ENCODE assay signal across 21 cellular contexts in the genomic region with DNA sequence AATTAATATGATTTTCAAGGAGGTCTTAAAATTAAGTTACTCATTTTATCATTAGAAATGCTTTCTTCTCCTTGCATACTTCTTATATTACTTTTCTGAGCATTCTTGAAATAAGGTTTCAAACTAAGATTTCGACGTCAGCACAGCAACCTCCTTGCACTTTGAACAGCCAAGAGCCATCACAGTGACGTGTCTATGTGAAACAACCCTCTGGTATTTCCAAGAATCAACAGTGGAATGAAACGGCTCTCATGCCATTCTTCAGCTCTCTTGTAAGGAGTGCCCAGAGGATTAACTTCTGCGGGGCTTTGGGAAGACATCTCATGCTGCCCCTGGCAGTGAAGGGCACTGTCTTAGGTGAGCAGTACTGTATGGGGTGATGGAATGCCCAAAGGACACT.
A peak's percentile ranks its signal among the peaks of the same experiment; 100 is the strongest.
DNase-seq lines count a peak whose midpoint lies in the region; ATAC-seq and TF ChIP-seq lines count a peak whose summit lies in the region.
"Had no signal": no experiment of that assay in that cellular context is flagged by ENCODE, and none has a peak within 500 bp of the region (broad histone marks: within the 10 kb centered on the region; RNA-seq: fewer than 3 reads in every experiment).

No MANE protein-coding gene starts in this region.

- BruUV-seq in MCF 10A (replicated peaks; lab: Mats Ljungman, UMichigan): no TSS peak

- POLR2A ChIA-PET in MCF 10A (lab: Yijun Ruan, JAX): no interaction called here

- H3K4me1 Mint-ChIP-seq in MCF 10A (ENCODE audit: insufficient read depth, unreplicated experiment) (peaks cover 5% of the 10 kb centered on the region), H9 (peaks cover 17 to 20% of the 10 kb centered on the region in 2 experiments)

- H4K5ac ChIP-seq in H9 (ENCODE audit: insufficient read length, low read depth, low read length) (no peak overlapping the region), mesendoderm (ENCODE audit: low read length) (no peak overlapping the region)

- H3K27me3 Mint-ChIP-seq in MCF 10A (ENCODE audit: insufficient read depth, unreplicated experiment) (no peaks in the 10 kb centered on the region), H9 (ENCODE audit: low read depth) (no peaks in the 10 kb centered on the region; the same call in 1 of the 2 replicates)

- H3K4me3 Mint-ChIP-seq in MCF 10A (ENCODE audit: unreplicated experiment): no peak overlapping the region
- no peak overlapping the region for H3K4me3 Mint-ChIP-seq in H9

- H3K4ac ChIP-seq in H9 (ENCODE audit: low read depth, low read length) (no peak overlapping the region), mesendoderm (ENCODE audit: low read depth, low read length) (no peak overlapping the region)

- H3K4me3 ChIP-seq in breast epithelium (no peak overlapping the region), cardiac fibroblast (replicated peaks in 1 of 2; ENCODE audit: low read depth in 2 of 2, low read length in 2 of 2) (no peak overlapping the region), thoracic aorta (peak overlapping the region; percentile 2), mesendoderm (ENCODE audit: low read length) (no peak overlapping the region)
- H3K4me3 ChIP-seq: body of pancreas, PC-9 had no signal

- H3K27ac ChIP-seq in breast epithelium: no peak overlapping the region
- peak overlapping the region in 1 of 2 donors; percentile 33 for H3K27ac ChIP-seq in thoracic aorta
- H3K27ac ChIP-seq in H9 (ENCODE audit: insufficient read length, low read depth, low read length): no peak overlapping the region
- H3K27ac ChIP-seq in mesendoderm (ENCODE audit: low read depth, low read length): no peak overlapping the region
- H3K27ac ChIP-seq: body of pancreas, PC-9, VCaP had no signal

- H3K14ac ChIP-seq in H9 (ENCODE audit: insufficient read depth, low read length): no peak overlapping the region

- H3K79me1 ChIP-seq in H9 (ENCODE audit: insufficient read depth, low read depth, low read length, poor library complexity, severe bottlenecking): no peaks in the 10 kb centered on the region
- H3K79me1 ChIP-seq in mesendoderm (ENCODE audit: low read length): no peaks in the 10 kb centered on the region

- CTCF ChIA-PET in MCF 10A (lab: Yijun Ruan, JAX): interaction anchor here (0.5 to 0.6 kb wide), 2 partner anchors 71 to 244 kb away, joined by 3 to 4 read pairs; no protein-coding TSS in a partner anchor

- H2BK20ac ChIP-seq in H9 (ENCODE audit: low read depth, low read length, poor library complexity, severe bottlenecking): no peak overlapping the region

- no peak for TF ChIP-seq POLR2A in breast epithelium (IDR thresholded peaks at IDR 0.05)

- ATAC-seq in thoracic aorta (ENCODE audit: insufficient number of reproducible peaks, low FRiP score, low read depth) (peak; percentile 65), HG02610 (IDR thresholded peaks at IDR 0.05; ENCODE audit: unreplicated experiment) (no peak)
- ATAC-seq: body of pancreas had no signal

- no CpG with 5 or more reads among the region's 5 CpGs for WGBS in H9 (ENCODE audit: extremely low coverage, insufficient read length, low lambda C conversion rate)
- WGBS in mesendoderm (ENCODE audit: extremely low coverage, insufficient coverage, low lambda C conversion rate): no CpG with 5 or more reads among the region's 5 CpGs

- no peak overlapping the region for H2AFZ ChIP-seq in H9 (ENCODE audit: low read length)
- H2AFZ ChIP-seq: PC-9 had no signal

- no peak overlapping the region for H2BK12ac ChIP-seq in H9 (ENCODE audit: insufficient read length, low read depth, low read length)

- H3K9me3 ChIP-seq in breast epithelium: no peaks in the 10 kb centered on the region
- H3K9me3 ChIP-seq in thoracic aorta: no peaks in the 10 kb centered on the region
- no peaks in the 10 kb centered on the region for H3K9me3 ChIP-seq in H9 (ENCODE audit: control insufficient read depth, low read depth, low read length)
- H3K9me3 ChIP-seq: body of pancreas had no signal

- H2BK15ac ChIP-seq in H9 (ENCODE audit: low read depth, low read length) (no peak overlapping the region), mesendoderm (replicated peaks; ENCODE audit: low read depth) (no peak overlapping the region)

- H2BK120ac ChIP-seq in H9 (ENCODE audit: low read depth, low read length, poor library complexity, severe bottlenecking) (no peak overlapping the region), mesendoderm (ENCODE audit: low read depth, low read length) (no peak overlapping the region)

- no peaks in the 10 kb centered on the region for H4K20me1 ChIP-seq in H9 (ENCODE audit: control insufficient read depth, insufficient read depth, insufficient read length)

- no peak overlapping the region for H3K4me2 ChIP-seq in H9 (ENCODE audit: insufficient read depth, insufficient read length, low read length)
- H3K4me2 ChIP-seq in mesendoderm (ENCODE audit: low read length): no peak overlapping the region
- H3K4me2 ChIP-seq: PC-9 had no signal

- H3K36me3 ChIP-seq in breast epithelium: no peaks in the 10 kb centered on the region
- H3K36me3 ChIP-seq in thoracic aorta: no peaks in the 10 kb centered on the region
- H3K36me3 ChIP-seq in mesendoderm (ENCODE audit: control insufficient read depth, insufficient read depth, low read length): no peaks in the 10 kb centered on the region

- H3K27ac Mint-ChIP-seq in MCF 10A (ENCODE audit: low read depth, unreplicated experiment) (no peak overlapping the region), H9 (no peak overlapping the region; a peak in 1 of 7 replicates)
- H3K27ac Mint-ChIP-seq: activated T-helper 2 cell treated with anti-CD3 and anti-CD28 coated beads, Interferon-gamma antibody, Interleukin-2, Interleukin-4, amounts not matched to agents 10 μg/mL and 5 μg/mL and 100 μg/mL, durations not matched to agents 14 hours and 24 hours and 36 hours; progenitor cell of endocrine pancreas had no signal

- no peak overlapping the region for H3T11ph ChIP-seq in H9 (ENCODE audit: low read length)

- H3K4me1 ChIP-seq in breast epithelium (no peaks in the 10 kb centered on the region), thoracic aorta (ENCODE audit: control insufficient read depth in 1 of 2, low read depth in 2 of 2) (peaks cover 6 to 19% of the 10 kb centered on the region in 2 donors), H9 (ENCODE audit: insufficient read depth, low read length) (peaks cover 8% of the 10 kb centered on the region; the same call in 1 of the 2 replicates), mesendoderm (ENCODE audit: control insufficient read depth, low read depth, low read length) (peaks cover 2% of the 10 kb centered on the region)
- H3K4me1 ChIP-seq: body of pancreas had no signal

- H2AK5ac ChIP-seq in H9 (ENCODE audit: insufficient read length, low read length): no peak overlapping the region
- H2AK5ac ChIP-seq in mesendoderm (ENCODE audit: low read length): no peak overlapping the region

- no peak overlapping the region for H4K91ac ChIP-seq in H9 (ENCODE audit: insufficient read length, low read depth, low read length)

- H4K8ac ChIP-seq in H9 (replicated peaks; ENCODE audit: insufficient read length, low read depth, low read length) (no peak overlapping the region), mesendoderm (ENCODE audit: low read depth, low read length) (no peak overlapping the region)

- H3K9ac ChIP-seq in H9 (ENCODE audit: extremely low read depth, insufficient read length, low read length) (no peak overlapping the region), mesendoderm (ENCODE audit: low read length) (no peak overlapping the region)

- H3K23ac ChIP-seq in H9 (ENCODE audit: insufficient read length, low read depth, low read length) (no peak overlapping the region), mesendoderm (ENCODE audit: low read length) (no peak overlapping the region)

- H3K9me3 Mint-ChIP-seq in MCF 10A (ENCODE audit: unreplicated experiment) (no peaks in the 10 kb centered on the region), H9 (no peaks in the 10 kb centered on the region)
- H3K9me3 Mint-ChIP-seq: activated T-helper 2 cell treated with anti-CD3 and anti-CD28 coated beads, Interferon-gamma antibody, Interleukin-2, Interleukin-4, amounts not matched to agents 10 μg/mL and 5 μg/mL and 100 μg/mL, durations not matched to agents 14 hours and 24 hours and 36 hours had no signal

- H3K36me3 Mint-ChIP-seq in MCF 10A (ENCODE audit: insufficient read depth, unreplicated experiment) (no peaks in the 10 kb centered on the region), H9 (ENCODE audit: insufficient read depth in 1 of 3, low read depth in 3 of 3) (no peaks in the 10 kb centered on the region; a peak in 2 of 7 replicates)

- H3K27me3 ChIP-seq in breast epithelium: no peaks in the 10 kb centered on the region
- no peaks in the 10 kb centered on the region for H3K27me3 ChIP-seq in thoracic aorta (replicated peaks; ENCODE audit: insufficient read depth)
- no peaks in the 10 kb centered on the region for H3K27me3 ChIP-seq in H9 (ENCODE audit: insufficient read depth, low read length)
- no peaks in the 10 kb centered on the region for H3K27me3 ChIP-seq in mesendoderm (ENCODE audit: insufficient read depth, low read length, poor library complexity)
- H3K27me3 ChIP-seq: body of pancreas had no signal

- TF ChIP-seq CTCF in MCF 10A (IDR thresholded peaks at IDR 0.05; ENCODE audit: unreplicated experiment): no peak
- no peak for TF ChIP-seq CTCF in breast epithelium (IDR thresholded peaks at IDR 0.05)
- no peak for TF ChIP-seq CTCF in cardiac fibroblast (IDR thresholded peaks at IDR 0.05; ENCODE audit: low read depth, low read length)
- TF ChIP-seq CTCF in thoracic aorta (IDR thresholded peaks at IDR 0.05): no peak
- no peak for TF ChIP-seq CTCF in H9 (conservative IDR thresholded peaks at IDR 0.05)

- intact Hi-C loops in MCF 10A (cut with micrococcal nuclease): no loop called here
- intact Hi-C loops in breast epithelium (cut with DNase I; ENCODE audit: low total_unique reads): no loop called here

- no peak overlapping the region for H3K18ac ChIP-seq in H9 (ENCODE audit: insufficient read length, low read depth, low read length)
- no peak overlapping the region for H3K18ac ChIP-seq in mesendoderm (ENCODE audit: low read length)

- H3K56ac ChIP-seq in H9 (ENCODE audit: insufficient read length, low read depth, low read length): no peak overlapping the region
- H3K56ac ChIP-seq in mesendoderm (ENCODE audit: low read length): no peak overlapping the region

- no peaks in the 10 kb centered on the region for H3K23me2 ChIP-seq in H9 (ENCODE audit: insufficient read length, low read depth, low read length, poor library complexity, severe bottlenecking)

- no peak overlapping the region for H2BK5ac ChIP-seq in H9 (ENCODE audit: insufficient read length, low read length)
- H2BK5ac ChIP-seq in mesendoderm (ENCODE audit: low read length): no peak overlapping the region

- DNase-seq in MCF 10A (ENCODE audit: unreplicated experiment) (peak; percentile 12), breast epithelium (ENCODE audit: low spot score in 2 of 2) (no peak), cardiac fibroblast (ENCODE audit: low read depth in 2 of 2) (peak; percentile 87 to 93), kidney tubule cell (ENCODE audit: low spot score) (peak; percentile 33), thoracic aorta (ENCODE audit: low spot score) (no peak), H9 (no peak), mesendoderm (no peak)
- DNase-seq: activated CD8-positive, alpha-beta memory T cell treated with anti-CD3 and anti-CD28 coated beads for 24 hours; body of pancreas; effector CD8-positive, alpha-beta T cell; GDM1; glutamatergic neuron; islet precursor cell; NCI-H187 treated with DMSO at 0.1 percent for 48 hours; NCI-H526 treated with DMSO at 0.1 percent for 48 hours; PC-9; SW 1271 had no signal

- H3K79me2 ChIP-seq in H9 (ENCODE audit: insufficient read depth, low read length): no peaks in the 10 kb centered on the region
- no peaks in the 10 kb centered on the region for H3K79me2 ChIP-seq in mesendoderm (ENCODE audit: control insufficient read depth, insufficient read depth, low read length)

Comparison
In these comparisons a context has a peak if more than half of its experiments do, and no peak if none do; other contexts are left out.
1. DNase-seq: peak in MCF 10A (single experiment), cardiac fibroblast (2 of 2) and kidney tubule cell (single experiment); none in breast epithelium (0 of 2), thoracic aorta (single experiment), H9 (single experiment) and mesendoderm (single experiment).